In the genomic region with DNA sequence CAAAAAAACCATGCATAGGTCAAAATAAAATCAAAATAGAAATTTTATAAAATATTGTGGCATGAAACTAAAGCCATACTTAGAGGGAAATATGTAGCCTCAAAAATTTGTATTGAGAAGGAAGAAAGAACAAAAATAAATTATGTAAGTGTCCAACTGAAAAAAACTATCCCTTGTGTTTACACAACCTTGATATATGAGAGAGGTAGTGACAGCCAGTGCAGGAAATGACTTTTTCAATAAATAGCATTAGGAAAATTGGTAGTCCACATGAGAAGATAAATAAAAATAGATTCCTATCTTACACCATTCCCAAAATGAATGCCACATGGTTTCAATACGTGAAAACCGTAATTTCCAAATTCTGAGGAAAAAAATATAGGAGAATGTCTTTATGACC, we compare ENCODE assay signal across 26 cellular contexts. TPM values are rescaled to one million over a fixed set of nuclear protein-coding genes. Genes with fewer than 3 reads are reported as not detected.
DNase-seq lines count a peak whose midpoint lies in the region; ATAC-seq and TF ChIP-seq lines count a peak whose summit lies in the region.
"Had no signal": no experiment of that assay in that cellular context is flagged by ENCODE, and none has a peak within 500 bp of the region (broad histone marks: within the 10 kb centered on the region; RNA-seq: fewer than 3 reads in every experiment).

No MANE protein-coding gene starts in this region.

- H3K4me3 ChIP-seq in HEK293 (ENCODE audit: low read depth, low read length) (no peak overlapping the region), body of pancreas (no peak overlapping the region)
- H3K4me3 ChIP-seq: BLaER1 had no signal

- ATAC-seq in body of pancreas (peak; percentile 24), HG03196 (IDR thresholded peaks at IDR 0.05; ENCODE audit: unreplicated experiment) (no peak), GM21786 (IDR thresholded peaks at IDR 0.05; ENCODE audit: unreplicated experiment) (no peak), GM21367 (IDR thresholded peaks at IDR 0.05; ENCODE audit: unreplicated experiment) (no peak)

- TF ChIP-seq CTCF in HEK293 (tag by site-specific recombination; IDR thresholded peaks at IDR 0.05) (no peak), body of pancreas (IDR thresholded peaks at IDR 0.05) (no peak)

- intact Hi-C loops in body of pancreas (cut with DNase I) = no loop called here

- no peak overlapping the region for H3K27ac ChIP-seq in HEK293 (ENCODE audit: extremely low read depth, low read depth, low read length)
- H3K27ac ChIP-seq in body of pancreas = no peak overlapping the region
- H3K27ac ChIP-seq: BLaER1 had no signal

- H3K9me3 ChIP-seq in HEK293 (ENCODE audit: control insufficient read depth, insufficient read depth, low read depth, low read length) (no peaks in the 10 kb centered on the region), body of pancreas (no peaks in the 10 kb centered on the region)
- H3K9me3 ChIP-seq: BE2C, BLaER1 had no signal

- no peaks in the 10 kb centered on the region for H3K27me3 ChIP-seq in body of pancreas
- H3K27me3 ChIP-seq: BE2C, BLaER1 had no signal

- H3K4me1 ChIP-seq in HEK293 (ENCODE audit: control insufficient read depth, insufficient read depth, low read length) = no peaks in the 10 kb centered on the region
- peaks cover 8% of the 10 kb centered on the region for H3K4me1 ChIP-seq in body of pancreas
- H3K4me1 ChIP-seq: BE2C, BLaER1 had no signal

- DNase-seq in NCI-H146 treated with DMSO at 0.1 percent for 48 hours (lab: John Stamatoyannopoulos, UW; ENCODE audit: unreplicated experiment) (peak; percentile 2), NCI-H146 (lab: John Stamatoyannopoulos, UW) (no peak), HEK293T (ENCODE audit: extremely low spot score) (no peak), body of pancreas (no peak)
- DNase-seq: 8988T; ACHN; BE2C; C1 segment of cervical spinal cord; CD4-positive, alpha-beta memory T cell; CD4-positive, CD25-positive, alpha-beta regulatory T cell; CD8-positive, alpha-beta memory T cell; COR-L47; DMS 273 treated with DMSO at 0.1 percent for 48 hours; DMS153; DMS79; DND-41; EL; GDM1 had no signal

- TF ChIP-seq POLR2A in body of pancreas (IDR thresholded peaks at IDR 0.05) = no peak

- POLR2A ChIA-PET in HEK293 (lab: Yijun Ruan, JAX) = no interaction called here
- POLR2A ChIA-PET in HEK293T (lab: Yijun Ruan, JAX) = no interaction called here

- no peaks in the 10 kb centered on the region for H3K36me3 ChIP-seq in HEK293 (ENCODE audit: control insufficient read depth in 2 of 2, insufficient read depth in 1 of 2, low read length in 2 of 2)
- H3K36me3 ChIP-seq in body of pancreas (replicated peaks in 1 of 2; ENCODE audit: insufficient read depth in 1 of 2, low read depth in 2 of 2) = no peaks in the 10 kb centered on the region
- H3K36me3 ChIP-seq: BE2C, BLaER1 had no signal

- CTCF ChIA-PET in HEK293 (lab: Yijun Ruan, JAX) (interaction anchor here (1.0 kb wide), 1 partner anchor 26 kb away, joined by 3 read pairs; no protein-coding TSS in a partner anchor), HEK293T (lab: Yijun Ruan, JAX) (no interaction called here)

- WGBS in body of pancreas, 2 donors = 26 to 34% methylated on average over 2 of the region's 2 CpGs

TF ChIP-seq in HEK293, 187 proteins besides CTCF, POLR2A, EP300 and RAD21:
- TF ChIP-seq ZNF26 (tag by site-specific recombination; IDR thresholded peaks at IDR 0.05) (no peak), ZNF514 (tag by site-specific recombination; IDR thresholded peaks at IDR 0.05) (no peak), ZFP3 (tag by site-specific recombination; IDR thresholded peaks at IDR 0.05; ENCODE audit: low read depth) (no peak), ZNF621 (tag by site-specific recombination; IDR thresholded peaks at IDR 0.05) (no peak), ZBTB7A (tag by site-specific recombination; IDR thresholded peaks at IDR 0.05; ENCODE audit: low read depth) (no peak), ZFP37 (tag by site-specific recombination; IDR thresholded peaks at IDR 0.05) (no peak)
- TF ChIP-seq, protein P1, sequence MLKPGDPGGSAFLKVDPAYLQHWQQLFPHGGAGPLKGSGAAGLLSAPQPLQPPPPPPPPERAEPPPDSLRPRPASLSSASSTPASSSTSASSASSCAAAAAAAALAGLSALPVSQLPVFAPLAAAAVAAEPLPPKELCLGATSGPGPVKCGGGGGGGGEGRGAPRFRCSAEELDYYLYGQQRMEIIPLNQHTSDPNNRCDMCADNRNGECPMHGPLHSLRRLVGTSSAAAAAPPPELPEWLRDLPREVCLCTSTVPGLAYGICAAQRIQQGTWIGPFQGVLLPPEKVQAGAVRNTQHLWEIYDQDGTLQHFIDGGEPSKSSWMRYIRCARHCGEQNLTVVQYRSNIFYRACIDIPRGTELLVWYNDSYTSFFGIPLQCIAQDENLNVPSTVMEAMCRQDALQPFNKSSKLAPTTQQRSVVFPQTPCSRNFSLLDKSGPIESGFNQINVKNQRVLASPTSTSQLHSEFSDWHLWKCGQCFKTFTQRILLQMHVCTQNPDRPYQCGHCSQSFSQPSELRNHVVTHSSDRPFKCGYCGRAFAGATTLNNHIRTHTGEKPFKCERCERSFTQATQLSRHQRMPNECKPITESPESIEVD (tag by site-specific recombination; IDR thresholded peaks at IDR 0.05) = peak; percentile 77

TF ChIP-seq in HEK293T, 16 proteins besides CTCF, POLR2A, EP300 and RAD21:
- no peak for TF ChIP-seq TARDBP (IDR thresholded peaks at IDR 0.05)
- TF ChIP-seq PKNOX1 (IDR thresholded peaks at IDR 0.05) = peak; percentile 29; the same call in 1 of the 2 replicates

RNA-seq across cellular contexts. Expression of gene PRSS50, which starts 13.2 kb away (rescaled TPM):
- total RNA-seq in body of pancreas = 1 to 10 TPM; 2.6 to 3.1 TPM
- total RNA-seq: A673; CD4-positive, alpha-beta memory T cell; CD4-positive, CD25-positive, alpha-beta regulatory T cell; CD8-positive, alpha-beta memory T cell; Daoy; G401 had no signal

RNA-seq across cellular contexts. Expression of gene TMIE, which starts 29.6 kb away (rescaled TPM):
- not detected for total RNA-seq in body of pancreas
- total RNA-seq: A673, Daoy, G401 had no signal

RNA-seq across cellular contexts. Expression of gene ALS2CL, which starts 37.3 kb away (rescaled TPM):
- total RNA-seq in body of pancreas = 10 to 100 TPM; 30.3 to 48.5 TPM
